Comparison of ENCODE assay signal across 8 cellular contexts in genomic region chr10:119079572-119080520, GRCh38. TPM values are rescaled to one million over a fixed set of nuclear protein-coding genes. Genes with fewer than 3 reads are reported as not detected.
A peak's percentile ranks its signal among the peaks of the same experiment; 100 is the strongest.
DNase-seq lines count a peak whose midpoint lies in the region; ATAC-seq, FAIRE-seq and TF ChIP-seq lines count a peak whose summit lies in the region.

No MANE protein-coding gene starts in this region.

- TF ChIP-seq POLR2A in GM12892 (IDR thresholded peaks at IDR 0.05; ENCODE audit: low read depth, low read length) = no peak

- TF ChIP-seq CTCF in epithelial cell of proximal tubule (conservative IDR thresholded peaks at IDR 0.05; ENCODE audit: low read depth, low read length) = no peak

- no peaks in the 10 kb centered on the region for H3K27me3 ChIP-seq in mucosa of stomach (ENCODE audit: control insufficient read depth, insufficient read depth, low read length)

- H3K9me3 ChIP-seq in mucosa of stomach (ENCODE audit: control insufficient read depth, low read length) = no peaks in the 10 kb centered on the region

- peak; percentile 87 for FAIRE-seq in GM12892 (lab: Jason Lieb, UNC)

- peak overlapping the region; percentile 99 for H3K9ac ChIP-seq in mucosa of stomach (ENCODE audit: low read length)

- peak; percentile 43 for ATAC-seq in HG02840 (IDR thresholded peaks at IDR 0.05; ENCODE audit: low FRiP score, unreplicated experiment)

- peak overlapping the region; percentile 97 for H3K4me3 ChIP-seq in epithelial cell of proximal tubule (ENCODE audit: low read depth, low read length)
- peak overlapping the region; percentile 70 for H3K4me3 ChIP-seq in mucosa of stomach (ENCODE audit: low read length)

- no peaks in the 10 kb centered on the region for H3K36me3 ChIP-seq in mucosa of stomach (ENCODE audit: control insufficient read depth, insufficient read depth, low read length)

- H3K4me1 ChIP-seq in mucosa of stomach (ENCODE audit: control insufficient read depth, insufficient read depth, low read length) = peaks cover 10% of the 10 kb centered on the region

- DNase-seq in 8988T (peak; percentile 48), GM12892 (ENCODE audit: insufficient read length) (peak; percentile 64), NCI-H2171 treated with DMSO at 0.1 percent for 48 hours (lab: John Stamatoyannopoulos, UW) (peak; percentile 50), activated T-cell treated with anti-CD3 and anti-CD28 coated beads for 4 hours (peak; percentile 56), epithelial cell of proximal tubule (ENCODE audit: low read depth) (no peak)
- peak; percentile 37 for DNase-seq in stimulated activated CD8-positive, alpha-beta memory T cell treated with anti-CD3 and anti-CD28 coated beads, Interleukin-7, amount 100 ng/mL, for 24 hours (ENCODE audit: low read depth)

RNA-seq across cellular contexts. Expression of gene EIF3A, which starts 0.8 kb away (rescaled TPM):
- polyA plus RNA-seq in GM12892 (2012; ENCODE audit: missing spikeins) = 95.0 TPM
- 94.3 and 102 TPM in 2 replicates for total RNA-seq in epithelial cell of proximal tubule

RNA-seq across cellular contexts. Expression of gene DENND10, which starts 24.1 kb away (rescaled TPM):
- 21.8 TPM for polyA plus RNA-seq in GM12892 (2012; ENCODE audit: missing spikeins)
- total RNA-seq in epithelial cell of proximal tubule = 41.5 and 41.8 TPM in 2 replicates

RNA-seq across cellular contexts. Expression of gene NANOS1, which starts 50.3 kb away (rescaled TPM):
- polyA plus RNA-seq in GM12892 (2012; ENCODE audit: missing spikeins) = 0.70 TPM
- total RNA-seq in epithelial cell of proximal tubule = 3.9 and 8.0 TPM in 2 replicates
